In the genomic region with DNA sequence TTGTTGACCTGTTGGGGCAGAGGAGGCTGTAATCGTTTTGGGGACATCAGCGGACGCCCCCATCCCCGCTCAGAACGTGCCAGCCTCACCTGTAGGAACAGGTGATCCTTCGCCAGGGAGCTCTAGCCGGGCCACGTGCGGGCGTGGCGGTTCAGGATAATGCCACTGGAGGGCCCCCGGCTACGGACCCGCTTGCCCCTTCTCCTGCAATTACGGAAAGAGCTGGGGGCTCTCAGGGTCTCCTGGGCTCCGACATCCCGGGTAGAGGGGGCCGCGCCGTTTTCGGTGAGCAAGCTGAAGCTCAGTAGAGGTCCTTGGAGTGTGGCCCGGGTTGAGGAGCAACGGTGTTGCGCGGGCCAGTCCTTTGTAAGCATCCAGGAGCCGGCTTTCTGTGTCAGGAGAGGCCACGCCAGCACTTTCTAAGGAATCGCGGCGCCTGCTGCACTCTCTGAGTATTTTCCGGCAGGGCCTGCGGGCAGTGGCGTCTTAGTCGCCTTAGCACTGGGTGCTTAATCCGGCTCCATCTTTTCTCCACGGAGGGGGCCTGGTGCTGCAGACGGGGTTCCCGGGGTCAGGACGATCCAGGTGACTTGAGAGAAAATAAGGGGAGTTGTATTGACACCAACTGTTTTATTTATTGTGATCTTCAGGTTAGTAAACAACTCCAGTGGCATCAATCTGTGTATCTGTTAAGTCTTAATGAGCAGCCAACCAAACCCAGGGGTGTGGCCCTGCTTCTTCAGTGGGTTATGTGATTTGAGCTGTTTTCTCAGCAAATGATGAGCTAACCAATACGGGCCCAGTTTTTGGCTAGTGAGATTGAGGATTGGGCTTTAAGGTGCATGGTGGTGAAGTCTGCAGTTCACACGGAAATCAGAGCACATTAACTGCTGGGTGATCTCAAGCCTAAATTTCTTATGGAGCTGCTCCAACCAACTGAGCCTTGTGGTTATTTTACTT, we compare ENCODE assay signal across 8 cellular contexts. TPM values are rescaled to one million over a fixed set of nuclear protein-coding genes. Genes with fewer than 3 reads are reported as not detected.
DNase-seq lines count a peak whose midpoint lies in the region; ATAC-seq and TF ChIP-seq lines count a peak whose summit lies in the region.

No MANE protein-coding gene starts in this region.

- ATAC-seq in left lobe of liver = no peak
- no peak for ATAC-seq in HG03159 (IDR thresholded peaks at IDR 0.05; ENCODE audit: unreplicated experiment)

- peaks cover 3 to 11% (median 7%) of the 10 kb centered on the region in 5 experiments for H3K9me3 Mint-ChIP-seq in brain

- peak; percentile 45 to 61 for TF ChIP-seq CTCF in brain (conservative IDR thresholded peaks at IDR 0.05)
- TF ChIP-seq CTCF in sigmoid colon (IDR thresholded peaks at IDR 0.05) = peak in 2 of 4 experiments; percentile 38 to 51

- H3K27me3 ChIP-seq in iPS-15b (ENCODE audit: control insufficient read depth, insufficient read depth, low read length) = peaks cover 11% of the 10 kb centered on the region
- H3K27me3 ChIP-seq in sigmoid colon = no peaks in the 10 kb centered on the region

- DNase-seq in stimulated activated CD4-positive, alpha-beta T cell treated with anti-CD3 and anti-CD28 coated beads, Interleukin-15, amount 100 ng/mL, for 24 hours = peak; percentile 7
- DNase-seq in stimulated activated CD4-positive, alpha-beta T cell treated with anti-CD3 and anti-CD28 coated beads, Interleukin-1b, Interleukin-23, amount 100 ng/mL, for 48 hours = no peak
- DNase-seq in NCI-H748 (lab: John Stamatoyannopoulos, UW; ENCODE audit: unreplicated experiment) = peak; percentile 88
- DNase-seq in sigmoid colon = peak; percentile 87
- no peak for DNase-seq in left lobe of liver (ENCODE audit: low spot score)

- peaks cover 34% of the 10 kb centered on the region for H3K36me3 Mint-ChIP-seq in brain

- TF ChIP-seq POLR2A in sigmoid colon (IDR thresholded peaks at IDR 0.05) = peak in 1 of 2 donors; percentile 29

- no peak for TF ChIP-seq EP300 in sigmoid colon (IDR thresholded peaks at IDR 0.05)

- peak overlapping the region; percentile 89 to 96 (median 96) for H3K27ac ChIP-seq in sigmoid colon

- H3K4me3 Mint-ChIP-seq in brain = peak overlapping the region; percentile 96 to 100 (median 99)

- peak overlapping the region; percentile 79 for H3K4me3 ChIP-seq in iPS-15b (ENCODE audit: low read depth, low read length)
- H3K4me3 ChIP-seq in sigmoid colon = peak overlapping the region; percentile 58 to 93 (median 88)

- H3K4me1 Mint-ChIP-seq in brain = peaks cover 54% of the 10 kb centered on the region

- H3K36me3 ChIP-seq in iPS-15b (ENCODE audit: control insufficient read depth, insufficient read depth, low read length) (no peaks in the 10 kb centered on the region), sigmoid colon (no peaks in the 10 kb centered on the region)

- H3K27me3 Mint-ChIP-seq in brain = peaks cover 19% of the 10 kb centered on the region

- H3K9ac ChIP-seq in iPS-15b (ENCODE audit: low read depth, low read length) = peak overlapping the region; percentile 65

- intact Hi-C loops in sigmoid colon (cut with DNase I) = loop anchor here (1.0 to 2.0 kb wide), 3 partner anchors 44 to 94 kb away; no protein-coding TSS in a partner anchor

- peak overlapping the region; percentile 87 to 97 (median 93) for H3K27ac Mint-ChIP-seq in brain

- no peaks in the 10 kb centered on the region for H3K9me3 ChIP-seq in iPS-15b (ENCODE audit: control insufficient read depth, insufficient read depth, low read length)
- no peaks in the 10 kb centered on the region for H3K9me3 ChIP-seq in sigmoid colon

- WGBS in sigmoid colon, 2 donors = 6 to 11% methylated on average over 41 of the region's 41 CpGs

- H3K4me1 ChIP-seq in iPS-15b (ENCODE audit: control insufficient read depth, insufficient read depth, low read length) = peaks cover 20% of the 10 kb centered on the region
- peaks cover 0 to 41% (median 29%) of the 10 kb centered on the region in 4 donors for H3K4me1 ChIP-seq in sigmoid colon

RNA-seq across cellular contexts. Expression of a gene that starts 1.9 kb away (rescaled TPM):
- polyA plus RNA-seq in brain (ENCODE audit: insufficient read depth, low read depth, low replicate concordance) = 26.5 TPM
- 100 to 1,000 TPM in 1 of 4 donors, 10 to 100 TPM in 3; 58.5 to 133 (median 88.5) TPM for total RNA-seq in sigmoid colon
- polyA plus RNA-seq in sigmoid colon = 1 to 10 TPM in 2 of 3 donors, under 1 TPM in 1; 0.69 to 9.1 (median 1.8) TPM
- total RNA-seq in left lobe of liver = 2.5 TPM

Comparison
In these comparisons a context has a peak if more than half of its experiments do, and no peak if none do; other contexts are left out.
1. DNase-seq: peak in stimulated activated CD4-positive, alpha-beta T cell treated with anti-CD3 and anti-CD28 coated beads, Interleukin-15, amount 100 ng/mL, for 24 hours (single experiment), NCI-H748 (single experiment) and sigmoid colon (single experiment); none in stimulated activated CD4-positive, alpha-beta T cell treated with anti-CD3 and anti-CD28 coated beads, Interleukin-1b, Interleukin-23, amount 100 ng/mL, for 48 hours (single experiment) and left lobe of liver (single experiment).
2. RNA of a gene that starts 1.9 kb away (total RNA-seq): 58.5 to 133 TPM in sigmoid colon; 2.5 TPM in left lobe of liver (single experiment); every median in the first group is over 10 times any median in the second.